19 cellular contexts compared by ENCODE assay signal in the genomic region with DNA sequence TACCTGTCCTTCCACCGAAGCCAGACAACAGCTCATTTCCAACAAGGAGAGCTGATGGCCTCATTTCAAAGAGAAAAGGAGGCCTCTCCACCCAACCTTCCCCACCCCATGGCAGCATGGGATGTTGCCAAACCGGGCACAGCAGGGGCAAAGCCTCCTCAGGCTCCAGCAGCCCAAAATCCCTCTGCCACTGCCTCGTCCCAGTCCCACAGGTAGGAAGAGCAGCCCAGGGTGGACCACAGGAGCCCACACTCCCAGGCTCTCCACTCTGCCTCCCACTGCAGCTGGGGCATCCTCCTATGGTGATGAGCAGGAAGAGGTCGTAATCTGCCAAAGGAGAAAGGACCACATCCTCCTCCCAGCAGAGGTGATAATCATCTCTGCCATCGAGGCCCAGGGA. TPM values are rescaled to one million over a fixed set of nuclear protein-coding genes. Genes with fewer than 3 reads are reported as not detected.
DNase-seq lines count a peak whose midpoint lies in the region; ATAC-seq and TF ChIP-seq lines count a peak whose summit lies in the region.
"Had no signal": no experiment of that assay in that cellular context is flagged by ENCODE, and none has a peak within 500 bp of the region (broad histone marks: within the 10 kb centered on the region; RNA-seq: fewer than 3 reads in every experiment).

No MANE protein-coding gene starts in this region.

- H4K20me1 ChIP-seq in GM23338 (replicated peaks; ENCODE audit: insufficient read depth) = no peaks in the 10 kb centered on the region; the same call in 1 of the 2 replicates

- H3K27ac ChIP-seq in GM23338 (ENCODE audit: low read depth) (no peak overlapping the region), HEK293 (ENCODE audit: extremely low read depth, low read depth, low read length) (no peak overlapping the region)
- H3K27ac ChIP-seq: BLaER1 treated with 17β-estradiol and CSF1 and Interleukin-3, amounts not matched to agents 10 nM and 100 nM had no signal

- H3K27me3 ChIP-seq in GM23338 (ENCODE audit: insufficient read depth) = no peaks in the 10 kb centered on the region
- H3K27me3 ChIP-seq: BLaER1 treated with 17β-estradiol and CSF1 and Interleukin-3, amounts not matched to agents 10 nM and 100 nM had no signal

- H3K79me2 ChIP-seq in GM23338 (replicated peaks; ENCODE audit: insufficient read depth) = no peaks in the 10 kb centered on the region

- peak overlapping the region; percentile 44; the same call in 1 of the 2 replicates for H3K27ac Mint-ChIP-seq in GM23338
- peak overlapping the region; percentile 20 to 77 for H3K27ac Mint-ChIP-seq in effector memory CD8-positive, alpha-beta T cell
- H3K27ac Mint-ChIP-seq: CD8-positive, alpha-beta T cell; HFFc6 had no signal

- intact Hi-C loops in posterior vena cava (cut with DNase I) = no loop called here

- ATAC-seq in GM23338 (no peak), HG03342 (IDR thresholded peaks at IDR 0.05; ENCODE audit: unreplicated experiment) (no peak), GM19328 (IDR thresholded peaks at IDR 0.05; ENCODE audit: unreplicated experiment) (no peak)
- no peak for ATAC-seq in effector memory CD8-positive, alpha-beta T cell (replicated peaks)
- ATAC-seq: CD8-positive, alpha-beta T cell; GM12878; Panc1 had no signal

- no peak for TF ChIP-seq CTCF in GM23338 (conservative IDR thresholded peaks at IDR 0.05; ENCODE audit: low read depth in 2 of 2)
- no peak for TF ChIP-seq CTCF in HEK293 (tag by site-specific recombination; IDR thresholded peaks at IDR 0.05)

- H3K4me3 ChIP-seq in GM23338 = no peak overlapping the region
- H3K4me3 ChIP-seq in HEK293 (ENCODE audit: low read depth, low read length) = no peak overlapping the region
- H3K4me3 ChIP-seq: BLaER1 treated with 17β-estradiol and CSF1 and Interleukin-3, amounts not matched to agents 10 nM and 100 nM; GM12878 had no signal

- H3K27me3 Mint-ChIP-seq in GM23338 (ENCODE audit: insufficient read depth, low read depth, poor library complexity) = peaks cover 1% of the 10 kb centered on the region
- no peaks in the 10 kb centered on the region for H3K27me3 Mint-ChIP-seq in effector memory CD8-positive, alpha-beta T cell

- POLR2A ChIA-PET in HEK293 (lab: Yijun Ruan, JAX) = no interaction called here

- peaks cover 2% of the 10 kb centered on the region; the same call in 1 of the 3 replicates for H3K36me3 Mint-ChIP-seq in GM23338 (ENCODE audit: low read depth)
- peaks cover 5% of the 10 kb centered on the region for H3K36me3 Mint-ChIP-seq in effector memory CD8-positive, alpha-beta T cell (ENCODE audit: insufficient read depth)

- no peaks in the 10 kb centered on the region for H3K9me2 ChIP-seq in GM23338 (ENCODE audit: insufficient read depth)

- H2AFZ ChIP-seq in GM23338 = no peak overlapping the region

- no peak for DNase-seq in GM23338 (ENCODE audit: low spot score)
- DNase-seq in effector memory CD8-positive, alpha-beta T cell = no peak
- peak; percentile 44 for DNase-seq in posterior vena cava (ENCODE audit: low spot score)
- no peak for DNase-seq in SHP77 (lab: John Stamatoyannopoulos, UW)
- DNase-seq: Calu3, EL, HFFc6, NCI-H1048, NCI-H1436, NCI-H1930, NCI-H345, NCI-H524 treated with DMSO at 0.1 percent for 48 hours had no signal

- peaks cover 6% of the 10 kb centered on the region; the same call in 1 of the 3 replicates for H3K4me1 Mint-ChIP-seq in GM23338
- peaks cover 7 to 16% of the 10 kb centered on the region in 2 donors for H3K4me1 Mint-ChIP-seq in effector memory CD8-positive, alpha-beta T cell (ENCODE audit: low read depth in 2 of 2)

- H3F3A ChIP-seq in GM23338 (replicated peaks; ENCODE audit: low read depth) = no peaks in the 10 kb centered on the region

- CTCF ChIA-PET in HEK293 (lab: Yijun Ruan, JAX) = interaction anchor here (0.6 to 1.0 kb wide), 2 partner anchors 307 to 357 kb away, joined by 3 read pairs; no protein-coding TSS in a partner anchor

- no peaks in the 10 kb centered on the region for H3K9me3 Mint-ChIP-seq in GM23338
- H3K9me3 Mint-ChIP-seq in effector memory CD8-positive, alpha-beta T cell = no peaks in the 10 kb centered on the region
- H3K9me3 Mint-ChIP-seq: CD8-positive, alpha-beta T cell; HFFc6 had no signal

- no peaks in the 10 kb centered on the region for H3K9me3 ChIP-seq in HEK293 (ENCODE audit: control insufficient read depth, insufficient read depth, low read depth, low read length)
- H3K9me3 ChIP-seq: BLaER1 treated with 17β-estradiol and CSF1 and Interleukin-3, amounts not matched to agents 10 nM and 100 nM had no signal

- H3K36me3 ChIP-seq in GM23338 (ENCODE audit: insufficient read depth) (no peaks in the 10 kb centered on the region), HEK293 (ENCODE audit: control insufficient read depth in 2 of 2, insufficient read depth in 1 of 2, low read length in 2 of 2) (peaks cover 0 to 5% of the 10 kb centered on the region in 2 experiments; a peak in 1 of 3 replicates)

- H3K4me2 ChIP-seq in GM23338 = no peak overlapping the region
- H3K4me2 ChIP-seq: BLaER1 treated with 17β-estradiol and CSF1 and Interleukin-3, amounts not matched to agents 10 nM and 100 nM had no signal

- H3K4me1 ChIP-seq in GM23338 (ENCODE audit: insufficient read depth) = no peaks in the 10 kb centered on the region
- peaks cover 7% of the 10 kb centered on the region; the same call in 1 of the 2 replicates for H3K4me1 ChIP-seq in HEK293 (ENCODE audit: control insufficient read depth, insufficient read depth, low read length)

- no peak overlapping the region for H3K4me3 Mint-ChIP-seq in GM23338
- H3K4me3 Mint-ChIP-seq in effector memory CD8-positive, alpha-beta T cell = no peak overlapping the region
- H3K4me3 Mint-ChIP-seq: CD8-positive, alpha-beta T cell; HFFc6 had no signal

TF ChIP-seq in GM23338, 12 proteins besides CTCF, POLR2A, EP300 and RAD21 (continues in another document):
- TF ChIP-seq, protein P1, sequence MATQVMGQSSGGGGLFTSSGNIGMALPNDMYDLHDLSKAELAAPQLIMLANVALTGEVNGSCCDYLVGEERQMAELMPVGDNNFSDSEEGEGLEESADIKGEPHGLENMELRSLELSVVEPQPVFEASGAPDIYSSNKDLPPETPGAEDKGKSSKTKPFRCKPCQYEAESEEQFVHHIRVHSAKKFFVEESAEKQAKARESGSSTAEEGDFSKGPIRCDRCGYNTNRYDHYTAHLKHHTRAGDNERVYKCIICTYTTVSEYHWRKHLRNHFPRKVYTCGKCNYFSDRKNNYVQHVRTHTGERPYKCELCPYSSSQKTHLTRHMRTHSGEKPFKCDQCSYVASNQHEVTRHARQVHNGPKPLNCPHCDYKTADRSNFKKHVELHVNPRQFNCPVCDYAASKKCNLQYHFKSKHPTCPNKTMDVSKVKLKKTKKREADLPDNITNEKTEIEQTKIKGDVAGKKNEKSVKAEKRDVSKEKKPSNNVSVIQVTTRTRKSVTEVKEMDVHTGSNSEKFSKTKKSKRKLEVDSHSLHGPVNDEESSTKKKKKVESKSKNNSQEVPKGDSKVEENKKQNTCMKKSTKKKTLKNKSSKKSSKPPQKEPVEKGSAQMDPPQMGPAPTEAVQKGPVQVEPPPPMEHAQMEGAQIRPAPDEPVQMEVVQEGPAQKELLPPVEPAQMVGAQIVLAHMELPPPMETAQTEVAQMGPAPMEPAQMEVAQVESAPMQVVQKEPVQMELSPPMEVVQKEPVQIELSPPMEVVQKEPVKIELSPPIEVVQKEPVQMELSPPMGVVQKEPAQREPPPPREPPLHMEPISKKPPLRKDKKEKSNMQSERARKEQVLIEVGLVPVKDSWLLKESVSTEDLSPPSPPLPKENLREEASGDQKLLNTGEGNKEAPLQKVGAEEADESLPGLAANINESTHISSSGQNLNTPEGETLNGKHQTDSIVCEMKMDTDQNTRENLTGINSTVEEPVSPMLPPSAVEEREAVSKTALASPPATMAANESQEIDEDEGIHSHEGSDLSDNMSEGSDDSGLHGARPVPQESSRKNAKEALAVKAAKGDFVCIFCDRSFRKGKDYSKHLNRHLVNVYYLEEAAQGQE (IDR thresholded peaks at IDR 0.05; ENCODE audit: unreplicated experiment) = no peak

TF ChIP-seq in HEK293, 187 proteins besides CTCF, POLR2A, EP300 and RAD21:
- TF ChIP-seq, protein P2, sequence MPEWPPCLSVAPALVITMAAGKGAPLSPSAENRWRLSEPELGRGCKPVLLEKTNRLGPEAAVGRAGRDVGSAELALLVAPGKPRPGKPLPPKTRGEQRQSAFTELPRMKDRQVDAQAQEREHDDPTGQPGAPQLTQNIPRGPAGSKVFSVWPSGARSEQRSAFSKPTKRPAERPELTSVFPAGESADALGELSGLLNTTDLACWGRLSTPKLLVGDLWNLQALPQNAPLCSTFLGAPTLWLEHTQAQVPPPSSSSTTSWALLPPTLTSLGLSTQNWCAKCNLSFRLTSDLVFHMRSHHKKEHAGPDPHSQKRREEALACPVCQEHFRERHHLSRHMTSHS (tag by site-specific recombination; IDR thresholded peaks at IDR 0.05) = no peak
- TF ChIP-seq ZBTB17 (tag by site-specific recombination; IDR thresholded peaks at IDR 0.05) = no peak
- TF ChIP-seq ZIC2 (tag by site-specific recombination; IDR thresholded peaks at IDR 0.05) = peak; percentile 61
- TF ChIP-seq SALL2 (tag by site-specific recombination; IDR thresholded peaks at IDR 0.05; ENCODE audit: borderline replicate concordance) = no peak
- TF ChIP-seq KLF9 (tag by site-specific recombination; IDR thresholded peaks at IDR 0.05; ENCODE audit: low read depth) = no peak
- no peak for TF ChIP-seq ZNF341 (tag by site-specific recombination; IDR thresholded peaks at IDR 0.05; ENCODE audit: low read depth)

RNA-seq across cellular contexts. Expression of a gene that starts 50.9 kb away (rescaled TPM):
- total RNA-seq in GM23338 (2014; rRNA removed; shearing (Covaris generic)) = 89.2 and 95.5 TPM in 2 replicates
- polyA plus RNA-seq in GM23338 (2016; fragmentation: Nextera tagmentation; extraction: Ambion mirVana) = 81.7 and 84.7 TPM in 2 replicates
- 10 to 100 TPM; 63.5 to 70.6 TPM for total RNA-seq in posterior vena cava
